ENCODE assay signal across 14 cellular contexts in the genomic region with DNA sequence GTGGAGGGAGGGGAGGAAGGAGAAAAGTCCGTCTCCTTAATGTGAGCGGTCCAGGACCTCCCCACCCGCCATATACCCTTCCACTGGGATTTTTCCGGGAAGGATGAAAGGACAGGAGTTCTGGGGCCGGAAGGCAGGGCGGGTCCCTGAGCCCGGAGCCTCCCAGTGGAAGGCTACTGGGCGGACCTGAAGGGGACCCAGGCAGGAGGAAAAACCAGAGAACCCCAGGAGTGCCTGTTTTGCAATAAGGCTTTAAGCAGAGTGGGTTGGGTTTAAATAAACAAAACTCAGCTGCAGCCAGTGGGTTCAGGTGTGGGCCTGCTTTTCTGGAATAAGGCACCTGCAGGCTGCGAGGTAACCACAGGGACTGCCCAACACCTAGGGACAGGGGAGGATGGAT. TPM values are rescaled to one million over a fixed set of nuclear protein-coding genes. Genes with fewer than 3 reads are reported as not detected.
DNase-seq lines count a peak whose midpoint lies in the region; ATAC-seq and TF ChIP-seq lines count a peak whose summit lies in the region.
"Had no signal": no experiment of that assay in that cellular context is flagged by ENCODE, and none has a peak within 500 bp of the region (broad histone marks: within the 10 kb centered on the region; RNA-seq: fewer than 3 reads in every experiment).

No MANE protein-coding gene starts in this region.

- no peak for ATAC-seq in activated CD8-positive, alpha-beta T cell treated with anti-CD3 and anti-CD28 coated beads for 36 hours

- no peaks in the 10 kb centered on the region for H3K36me3 Mint-ChIP-seq in activated CD4-positive, alpha-beta T cell treated with anti-CD3 and anti-CD28 coated beads, Interleukin-2, amount 10 ng/mL, durations not matched to agents 24 days and 14 days (ENCODE audit: low read depth)
- H3K36me3 Mint-ChIP-seq in activated CD8-positive, alpha-beta T cell treated with anti-CD3 and anti-CD28 coated beads for 36 hours (ENCODE audit: low read depth) = no peaks in the 10 kb centered on the region

- 30% methylated on average over 9 of the region's 9 CpGs for WGBS in suprapubic skin

- no peak for TF ChIP-seq EP300 in suprapubic skin (IDR thresholded peaks at IDR 0.05)

- H3K27ac Mint-ChIP-seq in activated CD4-positive, alpha-beta T cell treated with anti-CD3 and anti-CD28 coated beads, Interleukin-2, amount 10 ng/mL, durations not matched to agents 24 days and 14 days = no peak overlapping the region
- H3K27ac Mint-ChIP-seq in activated CD8-positive, alpha-beta T cell treated with anti-CD3 and anti-CD28 coated beads for 36 hours = no peak overlapping the region

- no peak for DNase-seq in activated CD4-positive, alpha-beta T cell treated with anti-CD3 and anti-CD28 coated beads, Interleukin-2, amount 10 ng/mL, durations not matched to agents 24 days and 14 days
- DNase-seq in activated CD4-positive, alpha-beta T cell treated with anti-CD3 and anti-CD28 coated beads, Interleukin-2, amount 50 U/mL, for 48 hours = no peak
- no peak for DNase-seq in brain microvascular endothelial cell
- DNase-seq in kidney epithelial cell (ENCODE audit: low read depth) = no peak
- DNase-seq in suprapubic skin (ENCODE audit: low spot score in 2 of 2) = no peak
- no peak for DNase-seq in AG20443 (ENCODE audit: low spot score)
- DNase-seq in EL = no peak
- DNase-seq in activated CD8-positive, alpha-beta T cell treated with anti-CD3 and anti-CD28 coated beads for 36 hours = no peak
- DNase-seq: activated CD4-positive, CD25-positive, alpha-beta regulatory T cell; central memory CD4-positive, alpha-beta T cell; MV-4-11; NCI-H526 had no signal

- peaks cover 8% of the 10 kb centered on the region for H3K4me1 Mint-ChIP-seq in activated CD4-positive, alpha-beta T cell treated with anti-CD3 and anti-CD28 coated beads, Interleukin-2, amount 10 ng/mL, durations not matched to agents 24 days and 14 days
- H3K4me1 Mint-ChIP-seq in activated CD8-positive, alpha-beta T cell treated with anti-CD3 and anti-CD28 coated beads for 36 hours (ENCODE audit: low read depth) = peaks cover 10% of the 10 kb centered on the region

- peaks cover 40% of the 10 kb centered on the region for H3K27me3 Mint-ChIP-seq in activated CD4-positive, alpha-beta T cell treated with anti-CD3 and anti-CD28 coated beads, Interleukin-2, amount 10 ng/mL, durations not matched to agents 24 days and 14 days
- peaks cover 42% of the 10 kb centered on the region for H3K27me3 Mint-ChIP-seq in activated CD8-positive, alpha-beta T cell treated with anti-CD3 and anti-CD28 coated beads for 36 hours

- H3K9me3 Mint-ChIP-seq in activated CD4-positive, alpha-beta T cell treated with anti-CD3 and anti-CD28 coated beads, Interleukin-2, amount 10 ng/mL, durations not matched to agents 24 days and 14 days = no peaks in the 10 kb centered on the region
- no peaks in the 10 kb centered on the region for H3K9me3 Mint-ChIP-seq in activated CD8-positive, alpha-beta T cell treated with anti-CD3 and anti-CD28 coated beads for 36 hours

- H3K4me1 ChIP-seq in suprapubic skin = peaks cover 43% of the 10 kb centered on the region

- intact Hi-C loops in activated CD4-positive, alpha-beta T cell treated with anti-CD3 and anti-CD28 coated beads, Interleukin-2, amount 10 ng/mL, durations not matched to agents 24 days and 14 days (cut with micrococcal nuclease) = no loop called here
- intact Hi-C loops in activated CD8-positive, alpha-beta T cell treated with anti-CD3 and anti-CD28 coated beads for 36 hours (cut with micrococcal nuclease) = no loop called here

- no peak overlapping the region for H3K27ac ChIP-seq in brain microvascular endothelial cell
- no peak overlapping the region for H3K27ac ChIP-seq in suprapubic skin
- H3K27ac ChIP-seq: SJSA1, thoracic aorta had no signal

- peak overlapping the region; percentile 55 for H3K4me3 Mint-ChIP-seq in activated CD4-positive, alpha-beta T cell treated with anti-CD3 and anti-CD28 coated beads, Interleukin-2, amount 10 ng/mL, durations not matched to agents 24 days and 14 days
- no peak overlapping the region for H3K4me3 Mint-ChIP-seq in activated CD8-positive, alpha-beta T cell treated with anti-CD3 and anti-CD28 coated beads for 36 hours

- CTCF ChIA-PET in activated CD8-positive, alpha-beta T cell treated with anti-CD3 and anti-CD28 coated beads for 36 hours (lab: Charles Lee) = interaction anchor here (1.2 to 5.5 kb wide), 2 partner anchors 24 to 171 kb away, joined by 4 to 46 read pairs; no protein-coding TSS in a partner anchor

- in situ Hi-C loops in brain microvascular endothelial cell (cut with HindIII; ENCODE audit: low pct_ligation_motif_present, low sequenced_read_pairs) = no loop called here

- H3K9me3 ChIP-seq in suprapubic skin = no peaks in the 10 kb centered on the region
- H3K9me3 ChIP-seq: thoracic aorta had no signal

- TF ChIP-seq POLR2A in suprapubic skin (IDR thresholded peaks at IDR 0.05) = no peak

- H3K27me3 ChIP-seq in brain microvascular endothelial cell (replicated peaks) (peaks cover 8% of the 10 kb centered on the region), kidney epithelial cell (ENCODE audit: control insufficient read depth, insufficient read depth, low read length) (no peaks in the 10 kb centered on the region), suprapubic skin (peaks cover 37% of the 10 kb centered on the region)

- TF ChIP-seq CTCF in brain microvascular endothelial cell (IDR thresholded peaks at IDR 0.05; ENCODE audit: low read depth, low read length, missing control alignments) (no peak), kidney epithelial cell (IDR thresholded peaks at IDR 0.05; ENCODE audit: insufficient read depth, low read length, poor library complexity, severe bottlenecking) (no peak), suprapubic skin (IDR thresholded peaks at IDR 0.05) (no peak)
- no peak for TF ChIP-seq CTCF in activated CD8-positive, alpha-beta T cell treated with anti-CD3 and anti-CD28 coated beads for 36 hours (IDR thresholded peaks at IDR 0.05)

- H3K4me3 ChIP-seq in brain microvascular endothelial cell (ENCODE audit: low read depth, low read length) (peak overlapping the region; percentile 53), kidney epithelial cell (ENCODE audit: low read depth, low read length) (peak overlapping the region; percentile 67), suprapubic skin (peak overlapping the region; percentile 63)

- H3K36me3 ChIP-seq in brain microvascular endothelial cell (replicated peaks) (no peaks in the 10 kb centered on the region), kidney epithelial cell (ENCODE audit: control insufficient read depth, insufficient read depth, low read length) (peaks cover 5% of the 10 kb centered on the region), suprapubic skin (no peaks in the 10 kb centered on the region)
- H3K36me3 ChIP-seq: SJSA1, thoracic aorta had no signal

- POLR2A ChIA-PET in activated CD8-positive, alpha-beta T cell treated with anti-CD3 and anti-CD28 coated beads for 36 hours (lab: Charles Lee) = interaction anchor here (0.6 to 1.5 kb wide), 2 partner anchors 12 to 345 kb away, joined by 3 read pairs; no protein-coding TSS in a partner anchor

RNA-seq across cellular contexts. Expression of gene CELSR1, which starts 1.7 kb away (rescaled TPM):
- total RNA-seq in activated CD4-positive, alpha-beta T cell treated with anti-CD3 and anti-CD28 coated beads, Interleukin-2, amount 10 ng/mL, durations not matched to agents 24 days and 14 days = 0.36 and 0.37 TPM in 2 replicates
- total RNA-seq in kidney epithelial cell = 180 and 210 TPM in 2 replicates
- 100 to 1,000 TPM in 1 of 4 donors, 10 to 100 TPM in 3; 75.6 to 102 (median 77.5) TPM for total RNA-seq in suprapubic skin
- total RNA-seq in activated CD8-positive, alpha-beta T cell treated with anti-CD3 and anti-CD28 coated beads for 36 hours = under 1 TPM; 0.25 to 0.36 TPM

Comparison
In these comparisons a context has a peak if more than half of its experiments do, and no peak if none do; other contexts are left out.
1. RNA of gene CELSR1, which starts 1.7 kb away (total RNA-seq): 180 to 210 TPM in kidney epithelial cell and 75.6 to 102 TPM in suprapubic skin; 0.36 to 0.37 TPM in activated CD4-positive, alpha-beta T cell treated with anti-CD3 and anti-CD28 coated beads, Interleukin-2, amount 10 ng/mL, durations not matched to agents 24 days and 14 days and 0.25 to 0.36 TPM in activated CD8-positive, alpha-beta T cell treated with anti-CD3 and anti-CD28 coated beads for 36 hours; every median in the first group is over 10 times any median in the second.
2. Peak in every context shown above with its lines, with median percentiles within 50 percentile points of each other: H3K4me3 ChIP-seq.